ENCODE assay signal across 12 cellular contexts in genomic region chr1:27427329-27427728, GRCh38. TPM values are rescaled to one million over a fixed set of nuclear protein-coding genes. Genes with fewer than 3 reads are reported as not detected.
A peak's percentile ranks its signal among the peaks of the same experiment; 100 is the strongest.
DNase-seq lines count a peak whose midpoint lies in the region; ATAC-seq and TF ChIP-seq lines count a peak whose summit lies in the region.
"Had no signal": no experiment of that assay in that cellular context is flagged by ENCODE, and none has a peak within 500 bp of the region (broad histone marks: within the 10 kb centered on the region; RNA-seq: fewer than 3 reads in every experiment).

No MANE protein-coding gene starts in this region.

- H3K36me3 Mint-ChIP-seq in WTC11 (peaks cover 21% of the 10 kb centered on the region), immature natural killer cell (peaks cover 3 to 5% (median 4%) of the 10 kb centered on the region in 3 donors)
- H3K36me3 Mint-ChIP-seq in stimulated activated memory B cell treated with anti-CD40 and anti-IgM and Interleukin-4, amounts not matched to agents 10 μg/mL and 1 μg/mL and 100 μg/mL, for 72 hours = peaks cover 36% of the 10 kb centered on the region

- no peak overlapping the region for H2BK20ac ChIP-seq in IMR-90 (ENCODE audit: low read depth, low read length)

- H3K9me3 Mint-ChIP-seq in WTC11 (no peaks in the 10 kb centered on the region), immature natural killer cell (no peaks in the 10 kb centered on the region)
- H3K9me3 Mint-ChIP-seq in stimulated activated memory B cell treated with anti-CD40 and anti-IgM and Interleukin-4, amounts not matched to agents 10 μg/mL and 1 μg/mL and 100 μg/mL, for 72 hours = no peaks in the 10 kb centered on the region
- H3K9me3 Mint-ChIP-seq: activated naive CD8-positive, alpha-beta T cell treated with anti-CD3 and anti-CD28 coated beads, Interleukin-2, amount 10 ng/mL, durations not matched to agents 7 days and 5 days had no signal

- peaks cover 34% of the 10 kb centered on the region for H4K20me1 ChIP-seq in IMR-90 (ENCODE audit: insufficient read depth, low read length)

- H3K4me3 Mint-ChIP-seq in WTC11 (no peak overlapping the region), immature natural killer cell (no peak overlapping the region)
- no peak overlapping the region for H3K4me3 Mint-ChIP-seq in stimulated activated memory B cell treated with anti-CD40 and anti-IgM and Interleukin-4, amounts not matched to agents 10 μg/mL and 1 μg/mL and 100 μg/mL, for 72 hours

- H4K91ac ChIP-seq in IMR-90 (ENCODE audit: insufficient read depth, low read depth, low read length) = no peak overlapping the region

- H3K4me2 ChIP-seq in IMR-90 (ENCODE audit: low read depth, low read length) = no peak overlapping the region

- no peak overlapping the region for H4K5ac ChIP-seq in IMR-90 (ENCODE audit: low read depth, low read length)

- no peak overlapping the region for H2BK15ac ChIP-seq in IMR-90 (ENCODE audit: low read depth, low read length)

- H2AFZ ChIP-seq in IMR-90 (replicated peaks; ENCODE audit: low read length, poor library complexity) = no peak overlapping the region

- H3K9ac ChIP-seq in IMR-90 (ENCODE audit: low read depth, low read length) = no peak overlapping the region

- no peak for DNase-seq in IMR-90
- DNase-seq in WTC11 (ENCODE audit: low spot score) = no peak
- no peak for DNase-seq in immature natural killer cell
- no peak for DNase-seq in stimulated activated CD4-positive, alpha-beta T cell treated with anti-CD3 and anti-CD28 coated beads, Interleukin-15, amount 100 ng/mL, for 24 hours
- no peak for DNase-seq in A673 (ENCODE audit: low spot score)
- DNase-seq: activated naive CD8-positive, alpha-beta T cell treated with anti-CD3 and anti-CD28 coated beads, Interleukin-2, amount 10 ng/mL, durations not matched to agents 7 days and 5 days; NCI-H446; stimulated activated CD4-positive, alpha-beta T cell treated with anti-CD3 and anti-CD28 coated beads, Interleukin-1b, Interleukin-23, amount 100 ng/mL, for 48 hours had no signal

- TF ChIP-seq RAD21 in IMR-90 (IDR thresholded peaks at IDR 0.05; ENCODE audit: low read length) = no peak

- H2AK5ac ChIP-seq in IMR-90 (ENCODE audit: low read depth, low read length) = no peak overlapping the region

- peaks cover 5% of the 10 kb centered on the region for H3K4me1 ChIP-seq in IMR-90 (ENCODE audit: control insufficient read depth, insufficient read depth, low read length)
- peaks cover 38% of the 10 kb centered on the region for H3K4me1 ChIP-seq in A673 (ENCODE audit: insufficient read depth, low read length, poor library complexity, severe bottlenecking)

- H3K27ac ChIP-seq in IMR-90 (ENCODE audit: insufficient read depth, low read length) = no peak overlapping the region
- no peak overlapping the region for H3K27ac ChIP-seq in A673 (ENCODE audit: low read depth, low read length, poor library complexity, severe bottlenecking)

- H2BK5ac ChIP-seq in IMR-90 (ENCODE audit: low read depth, low read length, poor library complexity, severe bottlenecking) = no peak overlapping the region

- ATAC-seq in IMR-90 (ENCODE audit: low read depth) = no peak
- no peak for ATAC-seq in WTC11
- peak; percentile 69 for ATAC-seq in stimulated activated memory B cell treated with anti-CD40 and anti-IgM and Interleukin-4, amounts not matched to agents 10 μg/mL and 1 μg/mL and 100 μg/mL, for 72 hours
- no peak for ATAC-seq in GM21515 (IDR thresholded peaks at IDR 0.05; ENCODE audit: unreplicated experiment)

- peaks cover 16% of the 10 kb centered on the region for H3K36me3 ChIP-seq in IMR-90 (ENCODE audit: control insufficient read depth, insufficient read depth, low read length)
- H3K36me3 ChIP-seq in A673 (ENCODE audit: insufficient read depth, low read length, poor library complexity, severe bottlenecking) = peaks cover 15% of the 10 kb centered on the region

- H3K9me3 ChIP-seq in IMR-90 (ENCODE audit: control insufficient read depth, insufficient read depth, low read length) (no peaks in the 10 kb centered on the region), A673 (ENCODE audit: low read depth, low read length, poor library complexity, severe bottlenecking) (no peaks in the 10 kb centered on the region)

- POLR2A ChIA-PET in IMR-90 (lab: Charles Lee; ENCODE audit: unreplicated experiment) (no interaction called here), WTC11 (lab: Charles Lee) (no interaction called here), A673 (lab: Charles Lee; ENCODE audit: low non-redundant PET) (no interaction called here)

- peak overlapping the region; percentile 98 for H3K27ac Mint-ChIP-seq in WTC11
- H3K27ac Mint-ChIP-seq in immature natural killer cell = peak overlapping the region; percentile 42 to 85 (median 60)
- H3K27ac Mint-ChIP-seq in stimulated activated memory B cell treated with anti-CD40 and anti-IgM and Interleukin-4, amounts not matched to agents 10 μg/mL and 1 μg/mL and 100 μg/mL, for 72 hours = peak overlapping the region; percentile 88
- H3K27ac Mint-ChIP-seq: activated naive CD8-positive, alpha-beta T cell treated with anti-CD3 and anti-CD28 coated beads, Interleukin-2, amount 10 ng/mL, durations not matched to agents 7 days and 5 days had no signal

- no CpG with 5 or more reads among the region's 2 CpGs for WGBS in IMR-90 (ENCODE audit: extremely low coverage in 2 of 2, insufficient read length in 1 of 2), 2 experiments

- H3K27me3 ChIP-seq in IMR-90 (ENCODE audit: control insufficient read depth, insufficient read depth, low read length) = no peaks in the 10 kb centered on the region
- no peaks in the 10 kb centered on the region for H3K27me3 ChIP-seq in A673 (replicated peaks; ENCODE audit: insufficient read depth, low read depth, low read length, poor library complexity)

- no peak overlapping the region for H3K14ac ChIP-seq in IMR-90 (replicated peaks; ENCODE audit: low read depth, low read length)

- CTCF ChIA-PET in IMR-90 (lab: Yijun Ruan, JAX) (no interaction called here), WTC11 (lab: Charles Lee) (interaction anchor here (0.8 to 4.6 kb wide), 4 partner anchors 11 to 130 kb away, joined by 3 to 30 read pairs (median 9); no protein-coding TSS in a partner anchor), A673 (lab: Charles Lee) (no interaction called here)

- TF ChIP-seq CTCF in IMR-90 (conservative IDR thresholded peaks at IDR 0.05; ENCODE audit: low read depth, low read length) (no peak), WTC11 (IDR thresholded peaks at IDR 0.05) (no peak), A673 (conservative IDR thresholded peaks at IDR 0.05; ENCODE audit: low read depth, low read length) (no peak)

- BruUV-seq in IMR-90 (replicated peaks; lab: Mats Ljungman, UMichigan) (no TSS peak), A673 (replicated peaks; lab: Mats Ljungman, UMichigan) (no TSS peak)

- H3K27me3 Mint-ChIP-seq in WTC11 (ENCODE audit: low read depth) = no peaks in the 10 kb centered on the region
- no peaks in the 10 kb centered on the region for H3K27me3 Mint-ChIP-seq in immature natural killer cell (ENCODE audit: low read depth in 3 of 3)
- no peaks in the 10 kb centered on the region for H3K27me3 Mint-ChIP-seq in stimulated activated memory B cell treated with anti-CD40 and anti-IgM and Interleukin-4, amounts not matched to agents 10 μg/mL and 1 μg/mL and 100 μg/mL, for 72 hours
- H3K27me3 Mint-ChIP-seq: activated naive CD8-positive, alpha-beta T cell treated with anti-CD3 and anti-CD28 coated beads, Interleukin-2, amount 10 ng/mL, durations not matched to agents 7 days and 5 days had no signal

- H3K18ac ChIP-seq in IMR-90 (ENCODE audit: low read depth, low read length) = no peak overlapping the region

- no peak overlapping the region for H3K4me3 ChIP-seq in IMR-90 (ENCODE audit: insufficient read depth, low read depth, low read length)
- H3K4me3 ChIP-seq in A673 (ENCODE audit: low read depth, low read length, poor library complexity, severe bottlenecking) = no peak overlapping the region

- peaks cover 23% of the 10 kb centered on the region for H3K9me1 ChIP-seq in IMR-90 (ENCODE audit: insufficient read depth, low read length)

- H4K8ac ChIP-seq in IMR-90 (ENCODE audit: low read depth in 2 of 2, low read length in 2 of 2) = no peak overlapping the region

- H3K4ac ChIP-seq in IMR-90 (ENCODE audit: low read depth, low read length) = no peak overlapping the region

- intact Hi-C loops in IMR-90 (cut with micrococcal nuclease) (no loop called here), A673 (cut with micrococcal nuclease; ENCODE audit: unreplicated experiment) (no loop called here)

- no peak overlapping the region for H2BK120ac ChIP-seq in IMR-90 (ENCODE audit: low read depth, low read length)

- dilution Hi-C loops in IMR-90 (cut with HindIII; ENCODE audit: low sequenced_read_pairs, unreplicated experiment) = no loop called here

- peaks cover 70 to 81% of the 10 kb centered on the region in 2 experiments for H3K79me1 ChIP-seq in IMR-90 (ENCODE audit: low read depth in 1 of 2, low read length in 2 of 2)

- H2AK9ac ChIP-seq in IMR-90 (replicated peaks; ENCODE audit: low read depth, low read length, poor library complexity) = no peak overlapping the region

- in situ Hi-C loops in IMR-90 (cut with MboI; ENCODE audit: low sequenced_read_pairs) = no loop called here

- TF ChIP-seq POLR2A in IMR-90 (IDR thresholded peaks at IDR 0.05; ENCODE audit: low read depth, low read length) = no peak

- H3K4me1 Mint-ChIP-seq in WTC11 (peaks cover 75% of the 10 kb centered on the region), immature natural killer cell (peaks cover 66 to 78% of the 10 kb centered on the region in 2 donors)
- H3K4me1 Mint-ChIP-seq in stimulated activated memory B cell treated with anti-CD40 and anti-IgM and Interleukin-4, amounts not matched to agents 10 μg/mL and 1 μg/mL and 100 μg/mL, for 72 hours = peaks cover 67% of the 10 kb centered on the region

- H3K56ac ChIP-seq in IMR-90 (ENCODE audit: extremely low read depth, insufficient read depth, low read length) = no peak overlapping the region

- H3K23ac ChIP-seq in IMR-90 (ENCODE audit: low read depth, low read length) = peak overlapping the region; percentile 13; the same call in 1 of the 2 replicates

RNA-seq across cellular contexts. Expression of gene GPR3, which starts 34.9 kb away (rescaled TPM):
- total RNA-seq in IMR-90 (2012; rRNA removed) (0.72 and 0.83 TPM in 2 replicates), WTC11 (2021) (7.8 to 12.4 TPM (median 7.8 TPM) in 3 replicates), A673 (2021) (3.1 and 4.9 TPM in 2 replicates)
- polyA plus RNA-seq in IMR-90 (2012; rRNA removed) (4.8 and 5.4 TPM in 2 replicates), immature natural killer cell (not detected)
- polyA plus RNA-seq in IMR-90 (2012; cell fraction: cytosol; rRNA removed) = 3.3 and 6.1 TPM in 2 replicates
- 5.4 and 6.0 TPM in 2 replicates for polyA plus RNA-seq in IMR-90 (2012; cell fraction: nucleus; rRNA removed; ENCODE audit: low replicate concordance)

RNA-seq across cellular contexts. Expression of gene CD164L2, which starts 44.2 kb away (rescaled TPM):
- not detected in 2 replicates for total RNA-seq in IMR-90 (2012; rRNA removed)
- polyA plus RNA-seq in IMR-90 (2012; rRNA removed) = not detected in 2 replicates
- polyA plus RNA-seq in IMR-90 (2012; cell fraction: cytosol; rRNA removed) = not detected in 2 replicates
- polyA plus RNA-seq in IMR-90 (2012; cell fraction: nucleus; rRNA removed; ENCODE audit: low replicate concordance) = 0.04 TPM in 1 of 2 replicates, not detected in the other
- total RNA-seq in WTC11 (2021) = 3.0 to 5.5 TPM (median 4.3 TPM) in 3 replicates
- not detected for polyA plus RNA-seq in immature natural killer cell
- not detected in 2 replicates for total RNA-seq in A673 (2021)
- total RNA-seq: activated naive CD8-positive, alpha-beta T cell treated with anti-CD3 and anti-CD28 coated beads, Interleukin-2, amount 10 ng/mL, durations not matched to agents 7 days and 5 days; epithelial cell of proximal tubule; liver had no signal
- polyA plus RNA-seq: liver had no signal

RNA-seq across cellular contexts. Expression of gene FCN3, which starts 52.7 kb away (rescaled TPM):
- total RNA-seq in IMR-90 (2012; rRNA removed) (not detected in 2 replicates), WTC11 (2021) (0.98 to 1.6 TPM (median 1.3 TPM) in 3 replicates), A673 (2021) (not detected in 2 replicates)
- polyA plus RNA-seq in IMR-90 (2012; rRNA removed) (not detected in 2 replicates), immature natural killer cell (not detected)
- polyA plus RNA-seq in IMR-90 (2012; cell fraction: cytosol; rRNA removed) = not detected in 2 replicates
- not detected in 2 replicates for polyA plus RNA-seq in IMR-90 (2012; cell fraction: nucleus; rRNA removed; ENCODE audit: low replicate concordance)
- total RNA-seq: activated naive CD8-positive, alpha-beta T cell treated with anti-CD3 and anti-CD28 coated beads, Interleukin-2, amount 10 ng/mL, durations not matched to agents 7 days and 5 days; epithelial cell of proximal tubule had no signal
